In the genomic region with DNA sequence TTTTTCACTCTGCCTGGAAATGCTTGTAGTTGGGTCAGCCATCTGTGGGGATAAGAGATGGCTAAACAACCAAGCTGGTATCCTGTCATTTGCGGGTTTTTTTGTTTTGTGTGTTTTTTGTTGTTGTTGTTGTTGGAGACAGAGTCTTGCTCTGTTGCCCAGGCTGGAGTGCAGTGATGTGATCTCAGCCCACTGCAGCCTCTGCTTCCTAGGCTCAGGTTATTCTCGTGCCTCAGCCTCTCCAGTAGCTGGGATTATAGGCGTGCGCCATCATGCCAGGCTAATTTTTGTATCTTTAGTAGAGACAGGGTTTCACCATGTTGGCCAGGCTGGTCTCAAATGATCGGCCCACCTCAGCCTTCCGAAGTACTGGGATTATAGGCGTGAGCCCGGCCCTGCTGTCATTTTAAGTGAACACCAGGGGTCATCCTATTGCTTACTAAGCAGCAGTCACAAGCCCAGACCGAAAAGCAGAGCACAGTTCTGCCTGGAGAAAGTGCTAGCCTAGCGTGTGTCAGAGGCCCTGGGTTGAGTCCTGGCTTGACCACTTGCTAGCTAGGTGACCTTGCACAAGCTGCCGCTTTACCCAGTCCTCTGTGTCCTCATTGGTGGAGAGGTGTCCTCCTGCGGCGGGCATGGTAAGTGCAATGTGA, we compare ENCODE assay signal across 9 cellular contexts. TPM values are rescaled to one million over a fixed set of nuclear protein-coding genes. Genes with fewer than 3 reads are reported as not detected.
DNase-seq lines count a peak whose midpoint lies in the region; ATAC-seq and TF ChIP-seq lines count a peak whose summit lies in the region.
"Had no signal": no experiment of that assay in that cellular context is flagged by ENCODE, and none has a peak within 500 bp of the region (broad histone marks: within the 10 kb centered on the region; RNA-seq: fewer than 3 reads in every experiment).

No MANE protein-coding gene starts in this region.

- H3K4me3 ChIP-seq in NT2/D1 (ENCODE audit: insufficient read length, low read depth) (no peak overlapping the region), choroid plexus epithelial cell (ENCODE audit: low read depth, low read length) (peak overlapping the region; percentile 33)

- H3K4me3 Mint-ChIP-seq in mesothelial cell of epicardium, result peak overlapping the region; percentile 39
- H3K4me3 Mint-ChIP-seq: stimulated activated naive CD8-positive, alpha-beta T cell treated with anti-CD3 and anti-CD28 coated beads, Interleukin-15, Interleukin-2, amounts not matched to agents 100 ng/mL and 50 ng/mL, for 24 hours had no signal

- TF ChIP-seq CTCF in choroid plexus epithelial cell (conservative IDR thresholded peaks at IDR 0.05; ENCODE audit: low read depth, low read length) (peak; percentile 76), mesothelial cell of epicardium (IDR thresholded peaks at IDR 0.05; ENCODE audit: unreplicated experiment) (peak; percentile 40)

- DNase-seq in ACHN, result peak; percentile 46
- DNase-seq in GM03348 (ENCODE audit: low spot score), result peak; percentile 65
- DNase-seq in NT2/D1 (ENCODE audit: low read depth, low spot score), result no peak
- peak; percentile 86 for DNase-seq in choroid plexus epithelial cell (ENCODE audit: low read depth)
- DNase-seq in mesothelial cell of epicardium (ENCODE audit: low spot score in 2 of 2, unreplicated experiment in 2 of 2), result no peak
- DNase-seq in effector CD8-positive, alpha-beta T cell (lab: John Stamatoyannopoulos, UW), result no peak
- DNase-seq in stimulated activated CD4-positive, alpha-beta T cell treated with anti-CD3 and anti-CD28 coated beads, Interleukin-2, amount 100 ng/mL, for 24 hours, result no peak

- no peak for ATAC-seq in HG03045 (IDR thresholded peaks at IDR 0.05; ENCODE audit: unreplicated experiment)

- peak overlapping the region; percentile 32 for H3K9ac ChIP-seq in NT2/D1 (ENCODE audit: insufficient read length, low read depth)

- H3K4me1 Mint-ChIP-seq in mesothelial cell of epicardium, result peaks cover 48% of the 10 kb centered on the region

- H3K9me3 ChIP-seq in NT2/D1 (ENCODE audit: insufficient read depth, low read length), result peaks cover 29% of the 10 kb centered on the region

- H3K27me3 ChIP-seq in NT2/D1 (ENCODE audit: insufficient read depth, insufficient read length), result no peaks in the 10 kb centered on the region

- H3K9me3 Mint-ChIP-seq in mesothelial cell of epicardium, result no peaks in the 10 kb centered on the region
- H3K9me3 Mint-ChIP-seq: stimulated activated naive CD8-positive, alpha-beta T cell treated with anti-CD3 and anti-CD28 coated beads, Interleukin-15, Interleukin-2, amounts not matched to agents 100 ng/mL and 50 ng/mL, for 24 hours had no signal

- in situ Hi-C loops in ACHN (cut with HindIII; ENCODE audit: low pct_ligation_motif_present, low pct_unique_long_range_greater_than_20kb, low sequenced_read_pairs), result no loop called here

- H3K36me3 Mint-ChIP-seq in mesothelial cell of epicardium, result peaks cover 19% of the 10 kb centered on the region

- no peaks in the 10 kb centered on the region for H3K27me3 Mint-ChIP-seq in mesothelial cell of epicardium (ENCODE audit: low read depth)
- H3K27me3 Mint-ChIP-seq: stimulated activated naive CD8-positive, alpha-beta T cell treated with anti-CD3 and anti-CD28 coated beads, Interleukin-15, Interleukin-2, amounts not matched to agents 100 ng/mL and 50 ng/mL, for 24 hours had no signal

- peaks cover 12% of the 10 kb centered on the region for H3K4me1 ChIP-seq in NT2/D1 (ENCODE audit: insufficient read depth, insufficient read length)

- no peak overlapping the region for H3K27ac Mint-ChIP-seq in mesothelial cell of epicardium
- H3K27ac Mint-ChIP-seq: stimulated activated naive CD8-positive, alpha-beta T cell treated with anti-CD3 and anti-CD28 coated beads, Interleukin-15, Interleukin-2, amounts not matched to agents 100 ng/mL and 50 ng/mL, for 24 hours had no signal

- peaks cover 77% of the 10 kb centered on the region for H3K36me3 ChIP-seq in NT2/D1 (ENCODE audit: insufficient read depth, insufficient read length, low read length)

RNA-seq across cellular contexts. Expression of a gene that starts 4.6 kb away (rescaled TPM):
- total RNA-seq in mesothelial cell of epicardium, result 18.2 to 19.3 TPM (median 18.4 TPM) in 3 replicates

RNA-seq across cellular contexts. Expression of a gene that starts 4.9 kb away (rescaled TPM):
- total RNA-seq in mesothelial cell of epicardium, result 59.0 to 61.0 TPM (median 59.1 TPM) in 3 replicates

RNA-seq across cellular contexts. Expression of a gene that starts 43.6 kb away (rescaled TPM):
- 19.2 to 22.4 TPM (median 20.5 TPM) in 3 replicates for total RNA-seq in mesothelial cell of epicardium

RNA-seq across cellular contexts. Expression of a gene that starts 57.8 kb away (rescaled TPM):
- total RNA-seq in mesothelial cell of epicardium, result not detected in 3 replicates

RNA-seq across cellular contexts. Expression of a gene that starts 59.3 kb away (rescaled TPM):
- total RNA-seq in mesothelial cell of epicardium, result 22.5 to 25.2 TPM (median 23.8 TPM) in 3 replicates

Comparison
In these comparisons a context has a peak if more than half of its experiments do, and no peak if none do; other contexts are left out.
1. DNase-seq: peak in ACHN (single experiment), GM03348 (single experiment) and choroid plexus epithelial cell (single experiment); none in NT2/D1 (single experiment), mesothelial cell of epicardium (0 of 2), effector CD8-positive, alpha-beta T cell (single experiment) and stimulated activated CD4-positive, alpha-beta T cell treated with anti-CD3 and anti-CD28 coated beads, Interleukin-2, amount 100 ng/mL, for 24 hours (0 of 2).